In genomic region chr12:26028953-26029740, GRCh38 we compare ENCODE assay signal across 8 cellular contexts.
DNase-seq lines count a peak whose midpoint lies in the region; ATAC-seq, FAIRE-seq and TF ChIP-seq lines count a peak whose summit lies in the region.

No MANE protein-coding gene starts in this region.

- peak; percentile 11 for FAIRE-seq in GM19239 (lab: Jason Lieb, UNC)

- H2AFZ ChIP-seq in OCI-LY3 (ENCODE audit: low read depth, low read length): 0 out of 2 replicates have a peak overlapping the region, but pooled peaks have one; percentile 16

- H3K27me3 Mint-ChIP-seq in memory B cell: peaks cover 2% of the 10 kb centered on the region

- no peak overlapping the region for H3K27ac ChIP-seq in OCI-LY3 (ENCODE audit: low read length)

- peak; percentile 34 for DNase-seq in BE2C
- DNase-seq in GM19239 (ENCODE audit: insufficient read length, low spot score): peak; percentile 15
- peak; percentile 55 to 62 for DNase-seq in dermis microvascular lymphatic vessel endothelial cell (ENCODE audit: low read depth in 2 of 2)
- DNase-seq in memory B cell (ENCODE audit: low spot score in 2 of 2): peak in 1 of 2 donors; percentile 33
- DNase-seq in effector CD4-positive, alpha-beta T cell: no peak

- H3K36me3 Mint-ChIP-seq in memory B cell: no peaks in the 10 kb centered on the region

- no peaks in the 10 kb centered on the region for H3K9me3 ChIP-seq in BE2C
- no peaks in the 10 kb centered on the region for H3K9me3 ChIP-seq in OCI-LY3 (ENCODE audit: insufficient read depth, low read length)

- no peak overlapping the region for H3K4me3 ChIP-seq in BE2C (ENCODE audit: low read depth, low read length)
- no peak overlapping the region for H3K4me3 ChIP-seq in OCI-LY3 (ENCODE audit: low read length)

- peak; percentile 85 for TF ChIP-seq CTCF in BE2C (IDR thresholded peaks at IDR 0.05; ENCODE audit: low read depth, low read length)
- TF ChIP-seq CTCF in OCI-LY3 (IDR thresholded peaks at IDR 0.05; ENCODE audit: low read depth, low read length): peak; percentile 83

- peak overlapping the region; percentile 29 for H3K4me2 ChIP-seq in OCI-LY3 (ENCODE audit: low read length)

- H3K4me3 Mint-ChIP-seq in memory B cell: no peak overlapping the region

- ATAC-seq in memory B cell (ENCODE audit: low read depth) (peak; percentile 37), HG03196 (IDR thresholded peaks at IDR 0.05; ENCODE audit: unreplicated experiment) (no peak), HG03354 (IDR thresholded peaks at IDR 0.05; ENCODE audit: poor library complexity, severe bottlenecking, unreplicated experiment) (no peak)

- H4K20me1 ChIP-seq in OCI-LY3 (ENCODE audit: insufficient read depth, low read length): no peaks in the 10 kb centered on the region

- no peaks in the 10 kb centered on the region for H3K9me3 Mint-ChIP-seq in memory B cell

- no peaks in the 10 kb centered on the region for H3K27me3 ChIP-seq in BE2C
- H3K27me3 ChIP-seq in OCI-LY3 (ENCODE audit: low read depth, low read length): no peaks in the 10 kb centered on the region

- H3K79me2 ChIP-seq in OCI-LY3 (ENCODE audit: low read length): no peaks in the 10 kb centered on the region

- H3K27ac Mint-ChIP-seq in memory B cell: no peak overlapping the region

- H3K4me1 ChIP-seq in BE2C: no peaks in the 10 kb centered on the region; the same call in 1 of the 2 replicates
- peaks cover 8% of the 10 kb centered on the region for H3K4me1 ChIP-seq in OCI-LY3 (ENCODE audit: low read length)

- no peak overlapping the region for H3K9ac ChIP-seq in OCI-LY3 (ENCODE audit: low read length)

- no peaks in the 10 kb centered on the region for H3K4me1 Mint-ChIP-seq in memory B cell

- H3K36me3 ChIP-seq in BE2C: no peaks in the 10 kb centered on the region
- no peaks in the 10 kb centered on the region for H3K36me3 ChIP-seq in OCI-LY3 (replicated peaks; ENCODE audit: low read depth, low read length)
